27 cellular contexts compared by ENCODE assay signal in genomic region chrX:34130501-34130900, GRCh38. TPM values are rescaled to one million over a fixed set of nuclear protein-coding genes. Genes with fewer than 3 reads are reported as not detected.
A peak's percentile ranks its signal among the peaks of the same experiment; 100 is the strongest.
DNase-seq lines count a peak whose midpoint lies in the region; ATAC-seq lines count a peak whose summit lies in the region.
"Had no signal": no experiment of that assay in that cellular context is flagged by ENCODE, and none has a peak within 500 bp of the region (broad histone marks: within the 10 kb centered on the region; RNA-seq: fewer than 3 reads in every experiment).

No MANE protein-coding gene starts in this region.

- no peak for ATAC-seq in HG03139 (IDR thresholded peaks at IDR 0.05; ENCODE audit: unreplicated experiment)
- ATAC-seq: A549; CD8-positive, alpha-beta T cell had no signal

- intact Hi-C loops in posterior vena cava (cut with DNase I): no loop called here

- DNase-seq in posterior vena cava (ENCODE audit: low spot score): peak; percentile 70
- DNase-seq: 8988T; ACHN; AML-193; BE2C; C1 segment of cervical spinal cord; Caco-2; Calu3; CD4-positive, alpha-beta memory T cell; CD4-positive, alpha-beta T cell; CD4-positive, CD25-positive, alpha-beta regulatory T cell; CD8-positive, alpha-beta memory T cell; CD8-positive, alpha-beta T cell; COR-L47; DMS 273 treated with DMSO at 0.1 percent for 48 hours; DMS153; DMS53; DMS79; DMS79 treated with DMSO at 0.1 percent for 48 hours; DND-41; EL had no signal

RNA-seq across cellular contexts. Expression of gene FAM47A, which starts 1.6 kb away (rescaled TPM):
- not detected for total RNA-seq in posterior vena cava
- total RNA-seq: A172; A673; B cell; Caco-2; Calu3; CD4-positive, alpha-beta memory T cell; CD4-positive, alpha-beta T cell; CD4-positive, CD25-positive, alpha-beta regulatory T cell; CD8-positive, alpha-beta memory T cell; CD8-positive, alpha-beta T cell; Daoy had no signal
